Comparison of ENCODE assay signal across 24 cellular contexts in the genomic region with DNA sequence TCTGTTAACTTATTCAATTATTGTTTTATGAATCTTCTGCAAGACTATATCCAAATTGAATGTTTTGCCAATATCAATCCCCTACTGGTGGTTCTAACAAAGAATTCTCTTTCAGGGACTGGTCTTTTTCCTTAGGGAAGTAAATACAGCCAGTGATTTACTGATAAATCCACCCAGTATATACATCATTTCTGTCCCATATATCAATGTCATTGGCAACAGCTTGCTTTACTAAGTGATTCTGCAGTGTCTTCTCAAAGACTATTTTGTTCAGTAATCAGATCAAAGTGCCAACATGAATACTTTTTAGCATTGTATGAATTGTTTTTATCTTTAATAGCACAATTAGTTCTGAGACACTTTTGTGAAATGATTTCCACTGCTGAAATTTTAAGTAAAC.
"Had no signal": no experiment of that assay in that cellular context is flagged by ENCODE, and none has a peak within 500 bp of the region (broad histone marks: within the 10 kb centered on the region; RNA-seq: fewer than 3 reads in every experiment).

No MANE protein-coding gene starts in this region.

- DNase-seq: nephron progenitor cell; nucleus accumbens; pancreas; right cardiac atrium; right lobe of liver; sigmoid colon; small intestine; stimulated activated CD4-positive, alpha-beta T cell treated with anti-CD3 and anti-CD28 coated beads, Interleukin-15, amount 100 ng/mL, for 24 hours; stimulated activated CD4-positive, alpha-beta T cell treated with anti-CD3 and anti-CD28 coated beads, Interleukin-2, amount 100 ng/mL, for 24 hours; stimulated activated CD4-positive, alpha-beta T cell treated with anti-CD3 and anti-CD28 coated beads, Interleukin-2, amount 100 ng/mL, for 48 hours; stimulated activated CD4-positive, alpha-beta T cell treated with anti-CD3 and anti-CD28 coated beads, Interleukin-4, amount 100 ng/mL, for 24 hours; stimulated activated naive B cell treated with anti-CD40 and anti-IgM and Interleukin-4, amounts not matched to agents 10 μg/mL and 1 μg/mL and 100 μg/mL, for 72 hours; stimulated activated naive CD4-positive, alpha-beta T cell treated with Interleukin-2 at 50 U/mL for 16 hours; stomach; thyroid gland; trophoblast cell; upper lobe of left lung had no signal

- H3K9me3 ChIP-seq: neutrophil, pancreas, prostate gland, right lobe of liver, sigmoid colon, stomach, thoracic aorta, thyroid gland, tibial nerve, upper lobe of left lung, vagina had no signal

- H3K27ac ChIP-seq: neutrophil, pancreas, prostate gland, right lobe of liver, sigmoid colon, stomach, thoracic aorta, thyroid gland, tibial nerve, upper lobe of left lung, vagina had no signal

- H3K4me3 ChIP-seq: pancreas, prostate gland, right lobe of liver, sigmoid colon, stomach, thoracic aorta, thyroid gland, tibial nerve, upper lobe of left lung, vagina had no signal

- H3K4me1 ChIP-seq: pancreas, prostate gland, right lobe of liver, sigmoid colon, stomach, thyroid gland, tibial nerve, upper lobe of left lung, vagina had no signal

- H3K27me3 ChIP-seq: right lobe of liver, sigmoid colon, thyroid gland, tibial nerve, upper lobe of left lung, vagina had no signal

- ATAC-seq: natural killer cell treated with Interleukin-12 subunit alpha and Interleukin-12 subunit beta and Interleukin-15 and Interleukin-18, amount 100 ng/mL, for 72 hours; pancreas; right cardiac atrium; right lobe of liver; stimulated activated effector memory CD8-positive, alpha-beta T cell treated with anti-CD3 and anti-CD28 coated beads, Interleukin-12 subunit alpha, Interleukin-12 subunit beta, amount 100 ng/mL, for 72 hours; stimulated activated naive B cell treated with anti-CD40 and anti-IgM and Interleukin-4, amounts not matched to agents 10 μg/mL and 1 μg/mL and 100 μg/mL, for 72 hours had no signal

- H3K36me3 ChIP-seq: neutrophil, pancreas, prostate gland, right lobe of liver, sigmoid colon, stomach, thoracic aorta, thyroid gland, tibial nerve, upper lobe of left lung, vagina had no signal
